Comparison of ENCODE assay signal across 20 cellular contexts in genomic region chr3:111972891-111973290, GRCh38. TPM values are rescaled to one million over a fixed set of nuclear protein-coding genes. Genes with fewer than 3 reads are reported as not detected.
"Had no signal": no experiment of that assay in that cellular context is flagged by ENCODE, and none has a peak within 500 bp of the region (broad histone marks: within the 10 kb centered on the region; RNA-seq: fewer than 3 reads in every experiment).

No MANE protein-coding gene starts in this region.

- H3K27ac ChIP-seq: esophagus squamous epithelium, foreskin keratinocyte, left lung, lower lobe of right lung, right atrium auricular region, sigmoid colon, tibial artery, upper lobe of left lung, uterus had no signal

- H3K4me1 ChIP-seq: left lung, uterus had no signal

- H3K4me3 Mint-ChIP-seq: effector memory CD8-positive, alpha-beta T cell; immature natural killer cell; natural killer cell treated with Interleukin-12 subunit alpha and Interleukin-12 subunit beta and Interleukin-15 and Interleukin-18, amount 100 ng/mL, for 72 hours had no signal

- H3K27me3 Mint-ChIP-seq: effector memory CD8-positive, alpha-beta T cell; natural killer cell treated with Interleukin-12 subunit alpha and Interleukin-12 subunit beta and Interleukin-15 and Interleukin-18, amount 100 ng/mL, for 72 hours had no signal

- ATAC-seq: effector memory CD8-positive, alpha-beta T cell; foreskin keratinocyte; left lung; lower lobe of right lung; natural killer cell treated with Interleukin-12 subunit alpha and Interleukin-12 subunit beta and Interleukin-15 and Interleukin-18, amount 100 ng/mL, for 72 hours had no signal

- DNase-seq: effector memory CD8-positive, alpha-beta T cell; esophagus squamous epithelium; foreskin keratinocyte; immature natural killer cell; kidney glomerular epithelial cell; left lung; lower lobe of right lung; mesenchymal stem cell; midbrain; occipital lobe; sigmoid colon; small intestine; stimulated activated CD4-positive, alpha-beta T cell treated with anti-CD3 and anti-CD28 coated beads, Interleukin-12 subunit alpha, Interleukin-12 subunit beta, amount 100 ng/mL, for 4 hours; stimulated activated naive CD4-positive, alpha-beta T cell treated with Interleukin-2 at 50 U/mL for 16 hours; tibial artery; upper lobe of left lung; uterus had no signal

- H3K4me3 ChIP-seq: esophagus squamous epithelium, left lung, lower lobe of right lung, right atrium auricular region, sigmoid colon, tibial artery, upper lobe of left lung, uterus had no signal

- H3K9me3 ChIP-seq: esophagus squamous epithelium, left lung, lower lobe of right lung, right atrium auricular region, sigmoid colon, tibial artery, upper lobe of left lung, uterus had no signal

- H3K9me3 Mint-ChIP-seq: effector memory CD8-positive, alpha-beta T cell; immature natural killer cell; natural killer cell treated with Interleukin-12 subunit alpha and Interleukin-12 subunit beta and Interleukin-15 and Interleukin-18, amount 100 ng/mL, for 72 hours had no signal

- H3K27me3 ChIP-seq: esophagus squamous epithelium, foreskin keratinocyte, left lung, right atrium auricular region, sigmoid colon, tibial artery, upper lobe of left lung, uterus had no signal

- H3K36me3 ChIP-seq: uterus had no signal

- H3K27ac Mint-ChIP-seq: effector memory CD8-positive, alpha-beta T cell; immature natural killer cell; natural killer cell treated with Interleukin-12 subunit alpha and Interleukin-12 subunit beta and Interleukin-15 and Interleukin-18, amount 100 ng/mL, for 72 hours had no signal

RNA-seq across cellular contexts. Expression of gene TAGLN3, which starts 25.8 kb away (rescaled TPM):
- total RNA-seq: esophagus squamous epithelium, pulmonary artery endothelial cell, right atrium auricular region had no signal
